2 cellular contexts compared by ENCODE assay signal in the genomic region with DNA sequence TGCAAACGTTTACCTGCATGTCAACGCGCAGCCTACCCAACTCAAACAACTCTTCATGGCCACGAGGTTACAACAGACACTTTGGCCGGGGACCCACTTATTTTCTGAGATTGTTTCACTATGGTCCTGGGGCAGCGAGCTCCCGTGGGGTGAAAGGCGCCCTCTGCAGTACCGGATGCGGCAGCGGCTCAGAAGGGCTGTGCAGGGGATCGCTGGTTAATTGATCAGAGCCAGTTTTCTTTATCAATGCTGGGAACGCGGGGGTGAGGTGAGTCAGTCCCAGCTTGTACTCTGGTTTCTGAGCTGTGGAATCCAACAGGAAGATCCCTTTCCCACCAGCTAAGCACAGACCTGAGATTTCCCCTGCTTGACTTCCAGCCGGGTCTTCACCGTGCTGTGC.
TF ChIP-seq lines count a peak whose summit lies in the region.

No MANE protein-coding gene starts in this region.

TF ChIP-seq in SK-N-SH, 30 proteins besides CTCF, POLR2A, EP300 and RAD21 (continued from another document):
- TF ChIP-seq, protein P1, sequence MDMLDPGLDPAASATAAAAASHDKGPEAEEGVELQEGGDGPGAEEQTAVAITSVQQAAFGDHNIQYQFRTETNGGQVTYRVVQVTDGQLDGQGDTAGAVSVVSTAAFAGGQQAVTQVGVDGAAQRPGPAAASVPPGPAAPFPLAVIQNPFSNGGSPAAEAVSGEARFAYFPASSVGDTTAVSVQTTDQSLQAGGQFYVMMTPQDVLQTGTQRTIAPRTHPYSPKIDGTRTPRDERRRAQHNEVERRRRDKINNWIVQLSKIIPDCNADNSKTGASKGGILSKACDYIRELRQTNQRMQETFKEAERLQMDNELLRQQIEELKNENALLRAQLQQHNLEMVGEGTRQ (IDR thresholded peaks at IDR 0.05; ENCODE audit: borderline replicate concordance, low read depth, low read length) = no peak
- TF ChIP-seq NFIC (IDR thresholded peaks at IDR 0.05; ENCODE audit: borderline replicate concordance) = no peak
- no peak for TF ChIP-seq YY1 (IDR thresholded peaks at IDR 0.05; ENCODE audit: low read depth)
- TF ChIP-seq GABPA (IDR thresholded peaks at IDR 0.05; ENCODE audit: low read depth) = no peak
- TF ChIP-seq CHD2 (IDR thresholded peaks at IDR 0.05; ENCODE audit: low read length, partially characterized antibody) = no peak
- TF ChIP-seq GATA2 (CRISPR knock-in tag; IDR thresholded peaks at IDR 0.05) = no peak
- no peak for TF ChIP-seq RCOR1 (IDR thresholded peaks at IDR 0.05; ENCODE audit: low read length)
- no peak for TF ChIP-seq EZH2phosphoT487 (IDR thresholded peaks at IDR 0.05; ENCODE audit: borderline replicate concordance, low read depth)
- TF ChIP-seq FOXM1 (IDR thresholded peaks at IDR 0.05; ENCODE audit: low read depth) = no peak
- TF ChIP-seq FOXJ3 (CRISPR knock-in tag; IDR thresholded peaks at IDR 0.05) = no peak

TF ChIP-seq in SK-N-SH treated with all-trans-retinoic acid at 6 μM for 48 hours, 23 proteins besides CTCF, POLR2A, EP300 and RAD21 (continued from another document):
- TF ChIP-seq PPARA (CRISPR knock-in tag; IDR thresholded peaks at IDR 0.05; ENCODE audit: borderline replicate concordance) (no peak), OSR1 (CRISPR knock-in tag; IDR thresholded peaks at IDR 0.05) (no peak), ZFP3 (CRISPR knock-in tag; IDR thresholded peaks at IDR 0.05) (no peak), CREB5 (CRISPR knock-in tag; IDR thresholded peaks at IDR 0.05; ENCODE audit: low read depth) (no peak), TOX (CRISPR knock-in tag; IDR thresholded peaks at IDR 0.05; ENCODE audit: borderline replicate concordance) (no peak)
- TF ChIP-seq, protein P2, sequence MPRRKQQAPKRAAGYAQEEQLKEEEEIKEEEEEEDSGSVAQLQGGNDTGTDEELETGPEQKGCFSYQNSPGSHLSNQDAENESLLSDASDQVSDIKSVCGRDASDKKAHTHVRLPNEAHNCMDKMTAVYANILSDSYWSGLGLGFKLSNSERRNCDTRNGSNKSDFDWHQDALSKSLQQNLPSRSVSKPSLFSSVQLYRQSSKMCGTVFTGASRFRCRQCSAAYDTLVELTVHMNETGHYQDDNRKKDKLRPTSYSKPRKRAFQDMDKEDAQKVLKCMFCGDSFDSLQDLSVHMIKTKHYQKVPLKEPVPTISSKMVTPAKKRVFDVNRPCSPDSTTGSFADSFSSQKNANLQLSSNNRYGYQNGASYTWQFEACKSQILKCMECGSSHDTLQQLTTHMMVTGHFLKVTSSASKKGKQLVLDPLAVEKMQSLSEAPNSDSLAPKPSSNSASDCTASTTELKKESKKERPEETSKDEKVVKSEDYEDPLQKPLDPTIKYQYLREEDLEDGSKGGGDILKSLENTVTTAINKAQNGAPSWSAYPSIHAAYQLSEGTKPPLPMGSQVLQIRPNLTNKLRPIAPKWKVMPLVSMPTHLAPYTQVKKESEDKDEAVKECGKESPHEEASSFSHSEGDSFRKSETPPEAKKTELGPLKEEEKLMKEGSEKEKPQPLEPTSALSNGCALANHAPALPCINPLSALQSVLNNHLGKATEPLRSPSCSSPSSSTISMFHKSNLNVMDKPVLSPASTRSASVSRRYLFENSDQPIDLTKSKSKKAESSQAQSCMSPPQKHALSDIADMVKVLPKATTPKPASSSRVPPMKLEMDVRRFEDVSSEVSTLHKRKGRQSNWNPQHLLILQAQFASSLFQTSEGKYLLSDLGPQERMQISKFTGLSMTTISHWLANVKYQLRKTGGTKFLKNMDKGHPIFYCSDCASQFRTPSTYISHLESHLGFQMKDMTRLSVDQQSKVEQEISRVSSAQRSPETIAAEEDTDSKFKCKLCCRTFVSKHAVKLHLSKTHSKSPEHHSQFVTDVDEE (CRISPR knock-in tag; IDR thresholded peaks at IDR 0.05) = no peak
- TF ChIP-seq, protein P3, sequence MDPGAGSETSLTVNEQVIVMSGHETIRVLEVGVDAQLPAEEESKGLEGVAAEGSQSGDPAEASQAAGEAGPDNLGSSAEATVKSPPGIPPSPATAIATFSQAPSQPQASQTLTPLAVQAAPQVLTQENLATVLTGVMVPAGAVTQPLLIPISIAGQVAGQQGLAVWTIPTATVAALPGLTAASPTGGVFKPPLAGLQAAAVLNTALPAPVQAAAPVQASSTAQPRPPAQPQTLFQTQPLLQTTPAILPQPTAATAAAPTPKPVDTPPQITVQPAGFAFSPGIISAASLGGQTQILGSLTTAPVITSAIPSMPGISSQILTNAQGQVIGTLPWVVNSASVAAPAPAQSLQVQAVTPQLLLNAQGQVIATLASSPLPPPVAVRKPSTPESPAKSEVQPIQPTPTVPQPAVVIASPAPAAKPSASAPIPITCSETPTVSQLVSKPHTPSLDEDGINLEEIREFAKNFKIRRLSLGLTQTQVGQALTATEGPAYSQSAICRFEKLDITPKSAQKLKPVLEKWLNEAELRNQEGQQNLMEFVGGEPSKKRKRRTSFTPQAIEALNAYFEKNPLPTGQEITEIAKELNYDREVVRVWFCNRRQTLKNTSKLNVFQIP (CRISPR knock-in tag; IDR thresholded peaks at IDR 0.05; ENCODE audit: borderline replicate concordance, low read depth) = no peak
- TF ChIP-seq, protein P4, sequence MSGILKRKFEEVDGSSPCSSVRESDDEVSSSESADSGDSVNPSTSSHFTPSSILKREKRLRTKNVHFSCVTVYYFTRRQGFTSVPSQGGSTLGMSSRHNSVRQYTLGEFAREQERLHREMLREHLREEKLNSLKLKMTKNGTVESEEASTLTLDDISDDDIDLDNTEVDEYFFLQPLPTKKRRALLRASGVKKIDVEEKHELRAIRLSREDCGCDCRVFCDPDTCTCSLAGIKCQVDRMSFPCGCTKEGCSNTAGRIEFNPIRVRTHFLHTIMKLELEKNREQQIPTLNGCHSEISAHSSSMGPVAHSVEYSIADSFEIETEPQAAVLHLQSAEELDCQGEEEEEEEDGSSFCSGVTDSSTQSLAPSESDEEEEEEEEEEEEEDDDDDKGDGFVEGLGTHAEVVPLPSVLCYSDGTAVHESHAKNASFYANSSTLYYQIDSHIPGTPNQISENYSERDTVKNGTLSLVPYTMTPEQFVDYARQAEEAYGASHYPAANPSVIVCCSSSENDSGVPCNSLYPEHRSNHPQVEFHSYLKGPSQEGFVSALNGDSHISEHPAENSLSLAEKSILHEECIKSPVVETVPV (CRISPR knock-in tag; IDR thresholded peaks at IDR 0.05) = no peak
